2 cellular contexts compared by ENCODE assay signal in genomic region chrX:105850100-105850499, GRCh38. TPM values are rescaled to one million over a fixed set of nuclear protein-coding genes. Genes with fewer than 3 reads are reported as not detected.
"Had no signal": no experiment of that assay in that cellular context is flagged by ENCODE, and none has a peak within 500 bp of the region (broad histone marks: within the 10 kb centered on the region; RNA-seq: fewer than 3 reads in every experiment).

No MANE protein-coding gene starts in this region.

RNA-seq across cellular contexts. Expression of gene NRK, which starts 27.8 kb away (rescaled TPM):
- total RNA-seq: myocyte had no signal
- polyA plus RNA-seq: immature natural killer cell had no signal
